9 cellular contexts compared by ENCODE assay signal in the genomic region with DNA sequence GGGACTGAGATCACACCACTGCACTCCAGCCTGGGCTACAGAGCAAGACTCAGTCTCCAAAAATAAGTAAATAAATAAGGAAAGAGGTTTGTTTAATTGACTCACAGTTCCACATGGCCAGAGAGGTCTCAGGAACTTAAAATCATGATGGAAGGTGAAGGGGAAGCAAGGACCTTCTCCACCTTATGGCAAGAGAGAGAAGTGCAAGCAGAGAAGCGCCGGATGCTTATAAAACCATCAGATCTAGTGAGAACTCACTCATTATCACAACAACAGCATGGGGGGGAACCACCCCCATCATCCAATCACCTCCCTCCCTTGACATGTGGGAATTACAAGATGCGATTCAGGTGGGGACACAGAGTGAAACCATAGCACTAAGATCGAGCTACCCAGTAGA. TPM values are rescaled to one million over a fixed set of nuclear protein-coding genes. Genes with fewer than 3 reads are reported as not detected.
A peak's percentile ranks its signal among the peaks of the same experiment; 100 is the strongest.
DNase-seq lines count a peak whose midpoint lies in the region; ATAC-seq and TF ChIP-seq lines count a peak whose summit lies in the region.
"Had no signal": no experiment of that assay in that cellular context is flagged by ENCODE, and none has a peak within 500 bp of the region (broad histone marks: within the 10 kb centered on the region; RNA-seq: fewer than 3 reads in every experiment).

No MANE protein-coding gene starts in this region.

- H3K9me3 ChIP-seq in thyroid gland (no peaks in the 10 kb centered on the region), testis (no peaks in the 10 kb centered on the region)

- no peak overlapping the region for H3K27ac ChIP-seq in thyroid gland
- H3K27ac ChIP-seq in testis: no peak overlapping the region

- H3K27me3 Mint-ChIP-seq in progenitor cell of endocrine pancreas: peaks cover 8% of the 10 kb centered on the region

- H3K27me3 ChIP-seq in thyroid gland (no peaks in the 10 kb centered on the region), testis (no peaks in the 10 kb centered on the region)

- TF ChIP-seq CTCF in progenitor cell of endocrine pancreas (IDR thresholded peaks at IDR 0.05; ENCODE audit: unreplicated experiment): peak; percentile 53
- TF ChIP-seq CTCF in thyroid gland (IDR thresholded peaks at IDR 0.05): peak in 2 of 6 experiments; percentile 16 to 38
- peak in 1 of 3 experiments; percentile 25 for TF ChIP-seq CTCF in testis (IDR thresholded peaks at IDR 0.05)

- peaks cover 9% of the 10 kb centered on the region for H3K4me1 Mint-ChIP-seq in progenitor cell of endocrine pancreas (ENCODE audit: low read depth)

- H3K4me3 ChIP-seq in thyroid gland (replicated peaks in 1 of 3) (no peak overlapping the region), testis (no peak overlapping the region)

- intact Hi-C loops in thyroid gland (cut with DNase I) (no loop called here), testis (cut with DNase I; ENCODE audit: low total_unique reads) (no loop called here)

- H3K4me1 ChIP-seq in thyroid gland: no peaks in the 10 kb centered on the region
- H3K4me1 ChIP-seq in testis: no peaks in the 10 kb centered on the region

- no peaks in the 10 kb centered on the region for H3K36me3 Mint-ChIP-seq in progenitor cell of endocrine pancreas (ENCODE audit: insufficient read depth)

- H3K36me3 ChIP-seq in thyroid gland (no peaks in the 10 kb centered on the region), testis (ENCODE audit: low read depth, missing control alignments) (no peaks in the 10 kb centered on the region)

- H3K9me3 Mint-ChIP-seq in progenitor cell of endocrine pancreas (ENCODE audit: low read depth): peaks cover 4% of the 10 kb centered on the region

- H3K4me3 Mint-ChIP-seq in progenitor cell of endocrine pancreas (ENCODE audit: low read depth): no peak overlapping the region
- H3K4me3 Mint-ChIP-seq: T-helper 1 cell treated with Interleukin-12 subunit alpha and Interleukin-12 subunit beta and Interleukin-4 antibody, amounts not matched to agents 30 μg/mL and 1 μg/mL, for 36 hours had no signal

- H3K27ac Mint-ChIP-seq in progenitor cell of endocrine pancreas: no peak overlapping the region
- H3K27ac Mint-ChIP-seq: T-helper 1 cell treated with Interleukin-12 subunit alpha and Interleukin-12 subunit beta and Interleukin-4 antibody, amounts not matched to agents 30 μg/mL and 1 μg/mL, for 36 hours had no signal

- peak; percentile 77 for ATAC-seq in HG02981 (IDR thresholded peaks at IDR 0.05; ENCODE audit: unreplicated experiment)

- 77 to 83% methylated on average over 4 of the region's 4 CpGs for WGBS in thyroid gland, 2 donors
- WGBS in testis, 2 donors: 82 to 87% methylated on average over 4 of the region's 4 CpGs

- TF ChIP-seq POLR2A in thyroid gland (IDR thresholded peaks at IDR 0.05) (no peak), testis (IDR thresholded peaks at IDR 0.05) (no peak)

- peak; percentile 21 for DNase-seq in NCI-H748 (lab: John Stamatoyannopoulos, UW; ENCODE audit: unreplicated experiment)
- DNase-seq in NCI-H748 treated with DMSO at 0.1 percent for 48 hours (lab: John Stamatoyannopoulos, UW): no peak
- DNase-seq in SW 1271 (lab: John Stamatoyannopoulos, UW): peak; percentile 8 to 59
- DNase-seq in progenitor cell of endocrine pancreas (ENCODE audit: low spot score, unreplicated experiment): no peak
- no peak for DNase-seq in thyroid gland
- DNase-seq in hippocampal formation (lab: John Stamatoyannopoulos, UW): no peak
- no peak for DNase-seq in testis

RNA-seq across cellular contexts. Expression of a gene that starts 22.8 kb away (rescaled TPM):
- total RNA-seq in progenitor cell of endocrine pancreas (20.4 and 24.4 TPM in 2 replicates), thyroid gland (10 to 100 TPM; 25.3 to 29.7 (median 27.5) TPM), testis (10 to 100 TPM; 41.2 to 47.4 TPM)
- 22.4 TPM for polyA plus RNA-seq in testis (ENCODE audit: insufficient read depth, low read depth, low replicate concordance)

Comparison
In these comparisons a context has a peak if more than half of its experiments do, and no peak if none do; other contexts are left out.
1. DNase-seq: peak in NCI-H748 (single experiment) and SW 1271 (2 of 2); none in NCI-H748 treated with DMSO at 0.1 percent for 48 hours (single experiment), progenitor cell of endocrine pancreas (single experiment), thyroid gland (0 of 2), hippocampal formation (0 of 2) and testis (single experiment).